2 cellular contexts compared by ENCODE assay signal in genomic region chr16:74744566-74744965, GRCh38.
TF ChIP-seq lines count a peak whose summit lies in the region.

No MANE protein-coding gene starts in this region.

TF ChIP-seq in HEK293, 187 proteins besides CTCF, POLR2A, EP300 and RAD21:
- no peak for TF ChIP-seq ZBTB49 (tag by site-specific recombination; IDR thresholded peaks at IDR 0.05; ENCODE audit: low read depth)
- peak; percentile 53; the same call in 1 of the 2 replicates for TF ChIP-seq ZNF121 (tag by site-specific recombination; IDR thresholded peaks at IDR 0.05)

TF ChIP-seq in HEK293T, 16 proteins besides CTCF, POLR2A, EP300 and RAD21 (continued from another document):
- TF ChIP-seq PKNOX1 (IDR thresholded peaks at IDR 0.05): no peak
- TF ChIP-seq L3MBTL2 (conservative IDR thresholded peaks at IDR 0.05): no peak
- TF ChIP-seq SUZ12 (IDR thresholded peaks at IDR 0.05): no peak
- no peak for TF ChIP-seq SP1 (IDR thresholded peaks at IDR 0.05)
- TF ChIP-seq ARNT (IDR thresholded peaks at IDR 0.05): no peak
- no peak for TF ChIP-seq LEF1 (IDR thresholded peaks at IDR 0.05; ENCODE audit: borderline replicate concordance)
- TF ChIP-seq FOXA1 (IDR thresholded peaks at IDR 0.05): no peak
- no peak for TF ChIP-seq HDGF (IDR thresholded peaks at IDR 0.05; ENCODE audit: borderline replicate concordance)
- no peak for TF ChIP-seq CTBP1 (IDR thresholded peaks at IDR 0.05; ENCODE audit: borderline replicate concordance)
- no peak for TF ChIP-seq TARDBP (IDR thresholded peaks at IDR 0.05)
- TF ChIP-seq FOXM1 (IDR thresholded peaks at IDR 0.05; ENCODE audit: borderline replicate concordance): no peak
- TF ChIP-seq NFRKB (IDR thresholded peaks at IDR 0.05): no peak
- no peak for TF ChIP-seq FOXK2 (IDR thresholded peaks at IDR 0.05)
TF ChIP-seq in HEK293T: peak in this region for 0.
